Comparison of ENCODE assay signal across 8 cellular contexts in the genomic region with DNA sequence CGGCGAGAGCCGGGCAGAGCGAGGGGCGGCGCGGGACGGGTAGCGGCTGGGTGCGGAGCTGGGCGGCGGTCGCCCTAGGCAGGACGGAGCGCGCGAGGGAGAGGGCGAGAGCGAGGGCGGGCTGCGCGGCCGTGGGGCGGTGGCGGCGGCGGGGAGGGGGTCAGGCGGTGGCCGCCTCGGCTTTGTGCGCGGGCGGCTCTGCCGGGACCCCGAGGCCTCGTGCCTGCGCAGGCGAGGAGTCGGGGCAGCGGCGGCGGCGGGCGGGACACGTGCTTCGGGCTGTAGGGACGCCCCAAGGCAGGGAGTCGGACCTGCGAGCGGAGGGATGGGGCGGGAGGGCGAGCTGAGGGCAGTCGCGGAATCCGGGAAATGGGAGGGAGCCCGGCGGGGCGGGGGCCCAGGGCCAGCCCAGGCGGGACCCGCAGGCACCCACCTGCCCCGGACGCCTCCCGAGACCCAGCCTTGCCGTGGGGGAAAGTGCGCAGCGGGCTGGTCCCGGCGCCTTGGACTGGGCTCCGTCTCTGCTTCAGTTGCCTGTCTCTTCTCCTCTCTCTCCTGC. TPM values are rescaled to one million over a fixed set of nuclear protein-coding genes. Genes with fewer than 3 reads are reported as not detected.
A peak's percentile ranks its signal among the peaks of the same experiment; 100 is the strongest.
DNase-seq lines count a peak whose midpoint lies in the region; FAIRE-seq and TF ChIP-seq lines count a peak whose summit lies in the region.

No MANE protein-coding gene starts in this region.

- POLR2A ChIA-PET in RWPE1 (lab: Yijun Ruan, JAX; ENCODE audit: low non-redundant PET), result no interaction called here

- DNase-seq in GM13976 (ENCODE audit: low spot score) (peak; percentile 22), RWPE1 (ENCODE audit: low spot score) (peak; percentile 46), endothelial cell (ENCODE audit: low spot score) (peak; percentile 61), ureter (ENCODE audit: low spot score) (peak; percentile 43), RCC 7860 (ENCODE audit: low spot score) (no peak), medulla oblongata (ENCODE audit: extremely low spot score) (no peak), NCI-H1092 (lab: John Stamatoyannopoulos, UW) (no peak)

- TF ChIP-seq CTCF in GM13976 (IDR thresholded peaks at IDR 0.05; ENCODE audit: borderline replicate concordance, control extremely low read depth, extremely low read depth, insufficient read depth, missing control alignments) (no peak), RWPE1 (conservative IDR thresholded peaks at IDR 0.05; ENCODE audit: low read depth) (no peak), endothelial cell (IDR thresholded peaks at IDR 0.05; ENCODE audit: unreplicated experiment) (no peak)

- no peaks in the 10 kb centered on the region for H3K9me3 ChIP-seq in mesodermal cell (ENCODE audit: control insufficient read depth, low read length)

- H3K36me3 ChIP-seq in mesodermal cell (ENCODE audit: control insufficient read depth, insufficient read depth, low read length), result no peaks in the 10 kb centered on the region

- H3K9me3 Mint-ChIP-seq in endothelial cell (ENCODE audit: unreplicated experiment), result no peaks in the 10 kb centered on the region

- peaks cover 12% of the 10 kb centered on the region for H3K27me3 Mint-ChIP-seq in endothelial cell (ENCODE audit: unreplicated experiment)

- peak overlapping the region; percentile 12; the same call in 1 of the 2 replicates for H3K27ac ChIP-seq in RWPE1
- no peak overlapping the region for H3K27ac ChIP-seq in mesodermal cell (ENCODE audit: low read depth, low read length, severe bottlenecking)

- in situ Hi-C loops in GM13976 (cut with MboI; ENCODE audit: low sequenced_read_pairs, unreplicated experiment), result no loop called here

- no peak for FAIRE-seq in RCC 7860 (lab: Jason Lieb, UNC)

- H3K27ac Mint-ChIP-seq in endothelial cell (ENCODE audit: unreplicated experiment), result no peak overlapping the region

- H3K36me3 Mint-ChIP-seq in endothelial cell (ENCODE audit: low read depth, unreplicated experiment), result peaks cover 5% of the 10 kb centered on the region

- H3K4me1 Mint-ChIP-seq in endothelial cell (ENCODE audit: unreplicated experiment), result peaks cover 11% of the 10 kb centered on the region

- WGBS in mesodermal cell (ENCODE audit: insufficient coverage in 2 of 2), 2 experiments, result 0 to 1% methylated on average over 39 to 63 of the region's 69 CpGs

- H3K4me3 ChIP-seq in mesodermal cell (ENCODE audit: extremely low read depth, insufficient read depth, low read length, poor library complexity, severe bottlenecking), result peak overlapping the region; percentile 46

- H3K4me3 Mint-ChIP-seq in endothelial cell (ENCODE audit: unreplicated experiment), result peak overlapping the region; percentile 96

- H3K4me1 ChIP-seq in mesodermal cell (ENCODE audit: control insufficient read depth, insufficient read depth, low read length, poor library complexity, severe bottlenecking), result no peaks in the 10 kb centered on the region

- CTCF ChIA-PET in RWPE1 (lab: Yijun Ruan, JAX), result no interaction called here

RNA-seq across cellular contexts. Expression of a gene that starts 0.5 kb away (rescaled TPM):
- 5.4 TPM for total RNA-seq in endothelial cell (ENCODE audit: unreplicated experiment)
- 1.6 TPM for polyA plus RNA-seq in mesodermal cell (2013, experiment 1 of 2)
- 1.1 TPM for polyA plus RNA-seq in mesodermal cell (2013, experiment 2 of 2)
- 5.3 TPM for total RNA-seq in ureter

Comparison
In these comparisons a context has a peak if more than half of its experiments do, and no peak if none do; other contexts are left out.
1. DNase-seq: peak in GM13976 (single experiment), RWPE1 (single experiment), endothelial cell (single experiment) and ureter (single experiment); none in RCC 7860 (single experiment), medulla oblongata (single experiment) and NCI-H1092 (single experiment).